In the genomic region with DNA sequence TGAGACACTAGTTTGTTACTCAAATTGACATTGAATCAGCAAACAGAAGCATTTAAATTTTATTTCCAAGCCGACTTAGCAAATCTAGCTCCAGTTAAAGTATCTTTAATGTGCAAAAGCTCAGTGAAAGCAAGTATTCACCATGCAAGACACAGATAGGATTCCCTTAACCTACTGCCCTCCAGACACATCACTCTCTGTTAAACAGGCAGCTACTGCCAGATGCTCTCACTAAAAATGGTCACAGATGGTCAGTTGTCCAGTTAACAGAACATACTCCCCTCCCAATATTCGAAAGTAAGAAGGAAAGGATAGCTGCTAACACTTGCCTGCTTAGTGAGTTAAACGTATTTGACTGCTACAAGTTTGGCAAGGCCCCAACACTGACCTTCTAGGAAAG, we compare ENCODE assay signal across 23 cellular contexts.
DNase-seq lines count a peak whose midpoint lies in the region; ATAC-seq, FAIRE-seq and TF ChIP-seq lines count a peak whose summit lies in the region.
"Had no signal": no experiment of that assay in that cellular context is flagged by ENCODE, and none has a peak within 500 bp of the region (broad histone marks: within the 10 kb centered on the region; RNA-seq: fewer than 3 reads in every experiment).

No MANE protein-coding gene starts in this region.

- no peaks in the 10 kb centered on the region for H3K27me3 ChIP-seq in astrocyte (ENCODE audit: insufficient read depth, low read length)
- no peaks in the 10 kb centered on the region for H3K27me3 ChIP-seq in left lung
- H3K27me3 ChIP-seq: BLaER1, SJSA1 had no signal

- peak overlapping the region; percentile 21 for H2AFZ ChIP-seq in astrocyte (ENCODE audit: low read depth, low read length)

- CTCF ChIA-PET in HEK293 (lab: Yijun Ruan, JAX) = interaction anchor here (0.6 to 0.7 kb wide), 2 partner anchors 27 to 70 kb away, joined by 3 read pairs; no protein-coding TSS in a partner anchor

- H3K4me3 Mint-ChIP-seq in astrocyte (ENCODE audit: unreplicated experiment) (no peak overlapping the region), progenitor cell of endocrine pancreas (ENCODE audit: low read depth) (no peak overlapping the region)
- H3K4me3 Mint-ChIP-seq: CD4-positive, alpha-beta T cell had no signal

- no peak overlapping the region for H3K9ac ChIP-seq in astrocyte (ENCODE audit: low read length)
- H3K9ac ChIP-seq: BLaER1, KMS-11 had no signal

- POLR2A ChIA-PET in HEK293 (lab: Yijun Ruan, JAX) = no interaction called here

- H3K4me3 ChIP-seq in HEK293 (ENCODE audit: low read depth, low read length) (no peak overlapping the region), astrocyte (ENCODE audit: insufficient read depth, low read depth, low read length) (no peak overlapping the region), mesodermal cell (ENCODE audit: extremely low read depth, insufficient read depth, low read length, poor library complexity, severe bottlenecking) (no peak overlapping the region), left lung (no peak overlapping the region)
- H3K4me3 ChIP-seq: BLaER1, SJSA1 had no signal

- H3K27ac ChIP-seq in HEK293 (ENCODE audit: extremely low read depth, low read depth, low read length) (no peak overlapping the region), astrocyte (ENCODE audit: low read depth, low read length) (no peak overlapping the region), mesodermal cell (ENCODE audit: low read depth, low read length, severe bottlenecking) (peak overlapping the region; percentile 48), left lung (no peak overlapping the region)
- H3K27ac ChIP-seq: BLaER1, KMS-11, SJSA1 had no signal

- no peak overlapping the region for H3K4me2 ChIP-seq in astrocyte (ENCODE audit: low read length)
- H3K4me2 ChIP-seq: BLaER1, KMS-11 had no signal

- H3K27me3 Mint-ChIP-seq in astrocyte (ENCODE audit: low read depth, unreplicated experiment) (no peaks in the 10 kb centered on the region), progenitor cell of endocrine pancreas (no peaks in the 10 kb centered on the region)
- H3K27me3 Mint-ChIP-seq: CD4-positive, alpha-beta T cell had no signal

- intact Hi-C loops in left lung (cut with DNase I) = no loop called here

- no peaks in the 10 kb centered on the region for H3K9me3 Mint-ChIP-seq in astrocyte (ENCODE audit: unreplicated experiment)
- no peaks in the 10 kb centered on the region for H3K9me3 Mint-ChIP-seq in progenitor cell of endocrine pancreas (ENCODE audit: low read depth)
- H3K9me3 Mint-ChIP-seq: CD4-positive, alpha-beta T cell had no signal

- 86 to 100% methylated on average over 1 to 2 of the region's 3 CpGs for WGBS in mesodermal cell (ENCODE audit: insufficient coverage in 2 of 2), 2 experiments

- H3K36me3 ChIP-seq in HEK293 (ENCODE audit: control insufficient read depth in 2 of 2, insufficient read depth in 1 of 2, low read length in 2 of 2) = peaks cover 0 to 6% of the 10 kb centered on the region in 2 experiments; a peak in 2 of 3 replicates
- H3K36me3 ChIP-seq in astrocyte (ENCODE audit: insufficient read depth, low read length) = no peaks in the 10 kb centered on the region
- H3K36me3 ChIP-seq in mesodermal cell (ENCODE audit: control insufficient read depth, insufficient read depth, low read length) = peaks cover 73% of the 10 kb centered on the region
- no peaks in the 10 kb centered on the region for H3K36me3 ChIP-seq in left lung
- H3K36me3 ChIP-seq: BLaER1, SJSA1 had no signal

- TF ChIP-seq CTCF in HEK293 (tag by site-specific recombination; IDR thresholded peaks at IDR 0.05) = no peak
- no peak for TF ChIP-seq CTCF in astrocyte (IDR thresholded peaks at IDR 0.05; ENCODE audit: insufficient read depth, low read depth, low read length)
- no peak for TF ChIP-seq CTCF in progenitor cell of endocrine pancreas (IDR thresholded peaks at IDR 0.05; ENCODE audit: unreplicated experiment)
- TF ChIP-seq CTCF in left lung (IDR thresholded peaks at IDR 0.05) = no peak

- DNase-seq in astrocyte (ENCODE audit: low read depth) (no peak), progenitor cell of endocrine pancreas (ENCODE audit: low spot score, unreplicated experiment) (no peak), left lung (no peak)
- no peak for DNase-seq in stimulated activated CD4-positive, alpha-beta T cell treated with anti-CD3 and anti-CD28 coated beads, Interleukin-4, amount 100 ng/mL, for 24 hours
- DNase-seq: ACHN; CD4-positive, alpha-beta T cell; DMS153; GOT3; IMR-90; NCI-H1105; NCI-H2029 treated with DMSO at 0.1 percent for 48 hours; NCI-H226; NCI-H524; NCI-H774 had no signal

- H4K20me1 ChIP-seq in astrocyte (ENCODE audit: insufficient read depth, low read length) = no peaks in the 10 kb centered on the region
- H4K20me1 ChIP-seq: BLaER1 had no signal

- ATAC-seq in left lung (no peak), HG02610 (IDR thresholded peaks at IDR 0.05; ENCODE audit: unreplicated experiment) (no peak)
- ATAC-seq: HCT116, Right ventricle myocardium inferior had no signal

- FAIRE-seq in astrocyte (lab: Jason Lieb, UNC) = no peak
- FAIRE-seq: GM19239 had no signal

- no peaks in the 10 kb centered on the region for H3K4me1 Mint-ChIP-seq in astrocyte (ENCODE audit: low read depth, unreplicated experiment)
- peaks cover 8% of the 10 kb centered on the region for H3K4me1 Mint-ChIP-seq in progenitor cell of endocrine pancreas (ENCODE audit: low read depth)

- no peaks in the 10 kb centered on the region for H3K79me2 ChIP-seq in astrocyte (ENCODE audit: insufficient read depth, low read length)

- H3K27ac Mint-ChIP-seq in astrocyte (ENCODE audit: unreplicated experiment) (no peak overlapping the region), progenitor cell of endocrine pancreas (peak overlapping the region; percentile 24)
- H3K27ac Mint-ChIP-seq: CD4-positive, alpha-beta T cell had no signal

- 0 out of 2 replicates have a peak, but pooled peaks cover 2% of the 10 kb centered on the region for H3K4me1 ChIP-seq in HEK293 (ENCODE audit: control insufficient read depth, insufficient read depth, low read length)
- no peaks in the 10 kb centered on the region for H3K4me1 ChIP-seq in astrocyte (ENCODE audit: insufficient read depth, low read length)
- H3K4me1 ChIP-seq in mesodermal cell (ENCODE audit: control insufficient read depth, insufficient read depth, low read length, poor library complexity, severe bottlenecking) = no peaks in the 10 kb centered on the region
- no peaks in the 10 kb centered on the region for H3K4me1 ChIP-seq in left lung
- H3K4me1 ChIP-seq: BLaER1, SJSA1 had no signal

- H3K36me3 Mint-ChIP-seq in astrocyte (ENCODE audit: low read depth, unreplicated experiment) (no peaks in the 10 kb centered on the region), progenitor cell of endocrine pancreas (ENCODE audit: insufficient read depth) (peaks cover 21% of the 10 kb centered on the region)

- no peaks in the 10 kb centered on the region for H3K9me3 ChIP-seq in HEK293 (ENCODE audit: control insufficient read depth, insufficient read depth, low read depth, low read length)
- no peaks in the 10 kb centered on the region for H3K9me3 ChIP-seq in astrocyte (ENCODE audit: insufficient read depth, low read depth, low read length)
- no peaks in the 10 kb centered on the region for H3K9me3 ChIP-seq in mesodermal cell (ENCODE audit: control insufficient read depth, low read length)
- no peaks in the 10 kb centered on the region for H3K9me3 ChIP-seq in left lung
- H3K9me3 ChIP-seq: BLaER1, SJSA1 had no signal

TF ChIP-seq in HEK293, 187 proteins besides CTCF, POLR2A, EP300 and RAD21:
- TF ChIP-seq ZSCAN30 (tag by site-specific recombination; IDR thresholded peaks at IDR 0.05) = no peak
- TF ChIP-seq PRDM1 (tag by site-specific recombination; IDR thresholded peaks at IDR 0.05) = 0 out of 2 replicates have a peak, but pooled peaks have one; percentile 9
TF ChIP-seq in HEK293: peak in this region for 1.
